23 cellular contexts compared by ENCODE assay signal in genomic region chr10:86231796-86232560, GRCh38.
"Had no signal": no experiment of that assay in that cellular context is flagged by ENCODE, and none has a peak within 500 bp of the region (broad histone marks: within the 10 kb centered on the region; RNA-seq: fewer than 3 reads in every experiment).

No MANE protein-coding gene starts in this region.

- H3K9ac ChIP-seq: parathyroid adenoma had no signal

- H3K4me3 ChIP-seq: dorsolateral prefrontal cortex, lower lobe of right lung, smooth muscle cell, stomach, thyroid gland, vagina had no signal

- H2AFZ ChIP-seq: parathyroid adenoma had no signal

- H3K4me1 Mint-ChIP-seq: immature natural killer cell had no signal

- H3K9me3 ChIP-seq: lower lobe of right lung, stomach, thyroid gland, vagina had no signal

- H3K9me3 Mint-ChIP-seq: immature natural killer cell had no signal

- ATAC-seq: left ventricle myocardium superior; lower lobe of right lung; naive thymus-derived CD8-positive, alpha-beta T cell; sciatic nerve had no signal

- H3K4me2 ChIP-seq: smooth muscle cell had no signal

- H3K79me2 ChIP-seq: parathyroid adenoma had no signal

- H3K4me1 ChIP-seq: lower lobe of right lung, parathyroid adenoma, vagina had no signal

- H3K27me3 ChIP-seq: dorsolateral prefrontal cortex, thyroid gland, vagina had no signal

- H3K36me3 Mint-ChIP-seq: naive thymus-derived CD8-positive, alpha-beta T cell had no signal

- H3K4me3 Mint-ChIP-seq: immature natural killer cell; naive thymus-derived CD8-positive, alpha-beta T cell; nephron progenitor cell had no signal

- H3K27ac ChIP-seq: lower lobe of right lung, parathyroid adenoma, stomach, thyroid gland, vagina had no signal

- DNase-seq: dorsolateral prefrontal cortex; effector CD4-positive, alpha-beta T cell; hypothalamus; immature natural killer cell; islet precursor cell; kidney glomerular epithelial cell; left ventricle myocardium superior; nephron progenitor cell; stimulated activated CD4-positive, alpha-beta T cell treated with anti-CD3 and anti-CD28 coated beads, Interleukin-12 subunit alpha, Interleukin-12 subunit beta, amount 100 ng/mL, for 4 hours; stimulated activated CD4-positive, alpha-beta T cell treated with anti-CD3 and anti-CD28 coated beads, Interleukin-1b, Interleukin-23, amount 100 ng/mL, for 48 hours; stimulated activated CD4-positive, alpha-beta T cell treated with anti-CD3 and anti-CD28 coated beads, Interleukin-4, amount 100 ng/mL, for 1 hour; stimulated activated CD8-positive, alpha-beta memory T cell treated with anti-CD3 and anti-CD28 coated beads, Interleukin-4, amount 100 ng/mL, for 48 hours; stimulated activated naive CD4-positive, alpha-beta T cell; stomach; thyroid gland; trophoblast cell had no signal

- H3K27ac Mint-ChIP-seq: immature natural killer cell; naive thymus-derived CD8-positive, alpha-beta T cell; nephron progenitor cell; progenitor cell of endocrine pancreas had no signal

- H3K36me3 ChIP-seq: lower lobe of right lung, stomach, thyroid gland, vagina had no signal
